1 cellular context compared by ENCODE assay signal in genomic region chr2:178404380-178404767, GRCh38.
A peak's percentile ranks its signal among the peaks of the same experiment; 100 is the strongest.
TF ChIP-seq lines count a peak whose summit lies in the region.

No MANE protein-coding gene starts in this region.

TF ChIP-seq in K562, 482 proteins besides CTCF, POLR2A, EP300 and RAD21 (continued from another document):
- no peak for TF ChIP-seq CREB5 (CRISPR knock-in tag; IDR thresholded peaks at IDR 0.05)
- 0 out of 2 replicates have a peak, but pooled peaks have one; percentile 28 for TF ChIP-seq DMBX1 (CRISPR knock-in tag; IDR thresholded peaks at IDR 0.05; ENCODE audit: borderline replicate concordance)
- 0 out of 2 replicates have a peak, but pooled peaks have one; percentile 30 for TF ChIP-seq GABPB1 (CRISPR knock-in tag; IDR thresholded peaks at IDR 0.05)
- TF ChIP-seq HDAC3 (IDR thresholded peaks at IDR 0.05; ENCODE audit: borderline replicate concordance, partially characterized antibody), result no peak
- TF ChIP-seq NFE2L1 (tag; IDR thresholded peaks at IDR 0.05; ENCODE audit: borderline replicate concordance, low read depth), result no peak
- TF ChIP-seq CBFA2T2 (conservative IDR thresholded peaks at IDR 0.05), result peak; percentile 87
- 0 out of 4 replicates have a peak, but pooled peaks of 1 of the 2 experiments have one; percentile 11 for TF ChIP-seq KDM1A (IDR thresholded peaks at IDR 0.05)
- TF ChIP-seq RCOR1 (IDR thresholded peaks at IDR 0.05; ENCODE audit: borderline replicate concordance in 1 of 2, low read depth in 2 of 2, low read length in 2 of 2), result 0 out of 4 replicates have a peak, but pooled peaks of 1 of the 2 experiments have one; percentile 21
- peak; percentile 78; the same call in 1 of the 2 replicates for TF ChIP-seq MYNN (IDR thresholded peaks at IDR 0.05)
- TF ChIP-seq MYNN (CRISPR knock-in tag; IDR thresholded peaks at IDR 0.05), result no peak
- TF ChIP-seq TAF9B (IDR thresholded peaks at IDR 0.05; ENCODE audit: partially characterized antibody), result peak; percentile 60
- peak; percentile 43; the same call in 1 of the 2 replicates for TF ChIP-seq NFIC (IDR thresholded peaks at IDR 0.05)
- 0 out of 2 replicates have a peak, but pooled peaks have one; percentile 70 for TF ChIP-seq ZNF589 (CRISPR knock-in tag; IDR thresholded peaks at IDR 0.05; ENCODE audit: low read depth)
- TF ChIP-seq TEAD2 (tag; IDR thresholded peaks at IDR 0.05), result no peak
- no peak for TF ChIP-seq MBD1 (CRISPR knock-in tag; IDR thresholded peaks at IDR 0.05)
- TF ChIP-seq SRSF1 (IDR thresholded peaks at IDR 0.05; ENCODE audit: low read depth, low read length), result no peak
- TF ChIP-seq CTBP1 (IDR thresholded peaks at IDR 0.05; ENCODE audit: borderline replicate concordance), result 0 out of 2 replicates have a peak, but pooled peaks have one; percentile 24
- TF ChIP-seq ZNF57 (CRISPR knock-in tag; IDR thresholded peaks at IDR 0.05), result no peak
- peak; percentile 85 for TF ChIP-seq FOSL1 (tag; conservative IDR thresholded peaks at IDR 0.05)
- peak; percentile 64 for TF ChIP-seq NCOR1 (IDR thresholded peaks at IDR 0.05)
- no peak for TF ChIP-seq NRF1 (conservative IDR thresholded peaks at IDR 0.05 in 1 of 2, IDR thresholded peaks at IDR 0.05 in 1 of 2)
- 0 out of 2 replicates have a peak, but pooled peaks have one; percentile 36 for TF ChIP-seq SMARCA4 (IDR thresholded peaks at IDR 0.05)
- no peak for TF ChIP-seq EGR1 (conservative IDR thresholded peaks at IDR 0.05)
- peak; percentile 29 for TF ChIP-seq ATF3 (IDR thresholded peaks at IDR 0.05)
- TF ChIP-seq ATF3 (CRISPR knock-in tag; conservative IDR thresholded peaks at IDR 0.05), result no peak
- no peak for TF ChIP-seq NFXL1 (CRISPR knock-in tag; IDR thresholded peaks at IDR 0.05)
- peak; percentile 51; the same call in 1 of the 2 replicates for TF ChIP-seq TCF3 (CRISPR knock-in tag; IDR thresholded peaks at IDR 0.05)
- peak; percentile 56; the same call in 1 of the 2 replicates for TF ChIP-seq ETS1 (conservative IDR thresholded peaks at IDR 0.05; ENCODE audit: control insufficient read depth, low read depth, low read length)
- TF ChIP-seq ZNF395 (CRISPR knock-in tag; IDR thresholded peaks at IDR 0.05), result peak; percentile 82; the same call in 1 of the 2 replicates
- TF ChIP-seq PKNOX1 (IDR thresholded peaks at IDR 0.05), result 0 out of 2 replicates have a peak, but pooled peaks have one; percentile 8
- no peak for TF ChIP-seq FOXO4 (CRISPR knock-in tag; IDR thresholded peaks at IDR 0.05)
- TF ChIP-seq ZNF444 (CRISPR knock-in tag; IDR thresholded peaks at IDR 0.05), result 0 out of 2 replicates have a peak, but pooled peaks have one; percentile 24
- peak; percentile 44; the same call in 1 of the 2 replicates for TF ChIP-seq ZNF584 (CRISPR knock-in tag; IDR thresholded peaks at IDR 0.05; ENCODE audit: low read depth)
- TF ChIP-seq CREBBP (IDR thresholded peaks at IDR 0.05; ENCODE audit: low read depth, low read length), result no peak
- TF ChIP-seq ARID1B (IDR thresholded peaks at IDR 0.05), result 0 out of 2 replicates have a peak, but pooled peaks have one; percentile 45
- TF ChIP-seq CBFA2T3 (IDR thresholded peaks at IDR 0.05), result peak; percentile 89
- peak; percentile 35; the same call in 1 of the 2 replicates for TF ChIP-seq EHMT2 (IDR thresholded peaks at IDR 0.05)
- peak; percentile 65; the same call in 1 of the 2 replicates for TF ChIP-seq HMBOX1 (IDR thresholded peaks at IDR 0.05)
- TF ChIP-seq CREM (IDR thresholded peaks at IDR 0.05; ENCODE audit: low read depth), result peak; percentile 50
- no peak for TF ChIP-seq PTTG1 (tag; IDR thresholded peaks at IDR 0.05; ENCODE audit: low read depth)
- peak; percentile 48 to 67; a peak in 2 of 4 replicates for TF ChIP-seq TRIM24 (IDR thresholded peaks at IDR 0.05)
- peak; percentile 50; the same call in 1 of the 2 replicates for TF ChIP-seq MAX (CRISPR knock-in tag; IDR thresholded peaks at IDR 0.05)
